In the genomic region with DNA sequence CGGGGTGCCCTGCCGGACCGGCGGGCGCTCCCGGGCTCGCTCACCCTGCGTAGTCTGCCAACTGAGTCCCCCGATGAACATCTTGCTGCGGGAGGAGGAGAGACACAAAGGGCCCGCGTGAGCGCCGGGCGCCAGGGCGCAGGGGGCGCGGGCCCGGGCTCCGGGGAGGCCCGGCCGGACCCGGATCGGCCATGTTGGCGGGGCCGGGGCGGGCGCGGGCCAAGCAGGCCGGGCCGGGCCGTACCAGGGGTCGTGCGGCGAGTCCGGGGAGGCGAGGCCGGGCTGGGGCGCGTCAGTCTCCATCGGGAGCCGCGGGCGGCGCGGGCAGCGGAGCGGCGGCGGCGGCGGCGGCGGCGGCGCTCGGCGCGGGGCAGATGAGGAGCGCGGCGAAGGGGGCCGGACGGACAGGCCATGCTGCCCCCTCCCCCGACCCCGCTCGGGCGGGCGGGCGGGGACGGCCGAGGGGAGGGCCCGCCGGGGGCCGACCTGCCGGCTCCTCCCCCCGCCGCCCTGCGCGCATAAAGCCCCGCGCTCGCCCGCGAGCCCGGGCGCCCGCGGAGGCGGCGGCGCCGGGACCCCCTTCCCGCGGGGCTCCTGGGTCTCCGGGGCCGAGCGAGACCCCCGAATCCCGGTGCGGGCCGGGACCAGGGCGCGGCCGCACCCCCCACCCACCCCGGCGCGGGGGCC, we compare ENCODE assay signal across 9 cellular contexts. TPM values are rescaled to one million over a fixed set of nuclear protein-coding genes. Genes with fewer than 3 reads are reported as not detected.
A peak's percentile ranks its signal among the peaks of the same experiment; 100 is the strongest.
DNase-seq lines count a peak whose midpoint lies in the region; ATAC-seq, FAIRE-seq and TF ChIP-seq lines count a peak whose summit lies in the region.
"Had no signal": no experiment of that assay in that cellular context is flagged by ENCODE, and none has a peak within 500 bp of the region (broad histone marks: within the 10 kb centered on the region; RNA-seq: fewer than 3 reads in every experiment).

Gene MSI1, minus strand, starts transcription at position 376 of the 687 bp plus-strand sequence. Its CDS starts 73 bp downstream, at position 303.

- no peaks in the 10 kb centered on the region for H3K79me2 ChIP-seq in MM.1S (ENCODE audit: low read length)

- no peak for FAIRE-seq in pancreas (lab: Jason Lieb, UNC)

- no peak within 1 kb of the TSS for H3K4me2 ChIP-seq in MM.1S (ENCODE audit: low read depth, low read length)

- no peak for TF ChIP-seq CTCF in Peyer's patch (IDR thresholded peaks at IDR 0.05)
- no peak for TF ChIP-seq CTCF in esophagus squamous epithelium (IDR thresholded peaks at IDR 0.05)
- no peak for TF ChIP-seq CTCF in pancreas (IDR thresholded peaks at IDR 0.05)
- no peak for TF ChIP-seq CTCF in GM10266 (IDR thresholded peaks at IDR 0.05; ENCODE audit: control insufficient read depth, insufficient read depth, low read depth, missing control alignments)
- no peak for TF ChIP-seq CTCF in MM.1S (IDR thresholded peaks at IDR 0.05; ENCODE audit: low read length)

- TF ChIP-seq POLR2A in Peyer's patch (IDR thresholded peaks at IDR 0.05) (no peak), esophagus squamous epithelium (IDR thresholded peaks at IDR 0.05) (no peak)

- H3K9ac ChIP-seq in ES-I3 (ENCODE audit: low read depth, low read length) (peak within 1 kb of the TSS; percentile 85), MM.1S (ENCODE audit: low read length) (no peak within 1 kb of the TSS)

- ATAC-seq in pancreas, result peak in 2 of 4 donors; percentile 37 to 51

- H3K27me3 ChIP-seq in Peyer's patch (peaks cover 0 to 20% of the 10 kb centered on the region in 2 donors), esophagus squamous epithelium (peaks cover 13 to 78% (median 20%) of the 10 kb centered on the region in 4 donors), pancreas (no peaks in the 10 kb centered on the region), MM.1S (replicated peaks; ENCODE audit: insufficient read depth, low read length) (peaks cover 51% of the 10 kb centered on the region)

- H3K9me3 ChIP-seq in ES-I3 (ENCODE audit: control insufficient read depth, insufficient read depth, low read length), result no peaks in the 10 kb centered on the region
- H3K9me3 ChIP-seq in Peyer's patch, result no peaks in the 10 kb centered on the region
- no peaks in the 10 kb centered on the region for H3K9me3 ChIP-seq in esophagus squamous epithelium
- no peaks in the 10 kb centered on the region for H3K9me3 ChIP-seq in pancreas
- no peaks in the 10 kb centered on the region for H3K9me3 ChIP-seq in MM.1S (replicated peaks; ENCODE audit: insufficient read depth, low read length)

- H4K20me1 ChIP-seq in MM.1S (ENCODE audit: insufficient read depth, low read length), result no peaks in the 10 kb centered on the region

- H3K27ac ChIP-seq in Peyer's patch (peak within 1 kb of the TSS in 3 of 4 donors; percentile 22 to 61 (median 48)), esophagus squamous epithelium (peak within 1 kb of the TSS in 1 of 4 donors; percentile 29), pancreas (peak within 1 kb of the TSS in 3 of 4 donors; percentile 22 to 51 (median 47)), MM.1S (ENCODE audit: low read length) (no peak within 1 kb of the TSS)

- no peaks in the 10 kb centered on the region; the same call in 1 of the 2 replicates for H3K36me3 ChIP-seq in ES-I3 (ENCODE audit: insufficient read depth, low read length)
- H3K36me3 ChIP-seq in Peyer's patch, result no peaks in the 10 kb centered on the region
- no peaks in the 10 kb centered on the region for H3K36me3 ChIP-seq in esophagus squamous epithelium
- H3K36me3 ChIP-seq in pancreas, result no peaks in the 10 kb centered on the region
- no peaks in the 10 kb centered on the region for H3K36me3 ChIP-seq in MM.1S (replicated peaks; ENCODE audit: insufficient read depth, low read length)

- no CpG with 5 or more reads among the region's 108 CpGs for WGBS in esophagus squamous epithelium, 2 donors
- 0 to 1% methylated on average over 49 to 108 of the region's 108 CpGs for WGBS in pancreas, 2 donors

- intact Hi-C loops in esophagus squamous epithelium (cut with DNase I), result loop anchor here (5.0 kb wide), 1 partner anchor 748 kb away; no protein-coding TSS in a partner anchor
- intact Hi-C loops in pancreas (cut with DNase I), result loop anchor here in 1 of 3 donors (10.0 kb wide), 1 partner anchor 56 kb away; no protein-coding TSS in a partner anchor

- no peaks in the 10 kb centered on the region for H3K9me2 ChIP-seq in MM.1S (replicated peaks; ENCODE audit: insufficient read depth, low read length)

- H3K4me1 ChIP-seq in ES-I3 (ENCODE audit: insufficient read depth, low read length) (peaks cover 19% of the 10 kb centered on the region), Peyer's patch (peaks cover 0 to 43% (median 9%) of the 10 kb centered on the region in 4 donors), esophagus squamous epithelium (peaks cover 8 to 28% (median 20%) of the 10 kb centered on the region in 3 donors), pancreas (peaks cover 7 to 15% (median 10%) of the 10 kb centered on the region in 3 donors), MM.1S (ENCODE audit: low read length) (no peaks in the 10 kb centered on the region)

- H3K4me3 ChIP-seq in Peyer's patch (peak within 1 kb of the TSS; percentile 31 to 68 (median 52)), esophagus squamous epithelium (peak within 1 kb of the TSS; percentile 34 to 63 (median 44)), pancreas (peak within 1 kb of the TSS; percentile 67 to 75 (median 72)), MM.1S (ENCODE audit: low read length) (no peak within 1 kb of the TSS)

- H2AFZ ChIP-seq in MM.1S (ENCODE audit: low read length), result no peak within 1 kb of the TSS

- DNase-seq in Peyer's patch (no peak), esophagus squamous epithelium (lab: John Stamatoyannopoulos, UW) (no peak), pancreas (peak in 3 of 6 donors; percentile 56 to 74 (median 68)), cortex of kidney (lab: John Stamatoyannopoulos, UW) (no peak), HPDE6-E6E7 (ENCODE audit: extremely low spot score) (no peak), GM10266 (ENCODE audit: extremely low spot score) (no peak), MM.1S (no peak)
- DNase-seq: T-helper 9 cell had no signal

- H3F3A ChIP-seq in MM.1S (ENCODE audit: insufficient read depth, low read length), result no peaks in the 10 kb centered on the region

RNA-seq across cellular contexts. Expression of gene MSI1, which starts in this region (rescaled TPM):
- total RNA-seq in Peyer's patch (1 to 10 TPM; 1.6 to 5.8 (median 4.2) TPM), esophagus squamous epithelium (under 1 TPM in 2 of 4 donors, not detected in 2; 0.09 to 0.19 TPM), pancreas (1 to 10 TPM; 3.0 to 6.0 (median 4.8) TPM)
- 1 to 10 TPM; 3.0 to 4.8 TPM for polyA plus RNA-seq in pancreas
